In the genomic region with DNA sequence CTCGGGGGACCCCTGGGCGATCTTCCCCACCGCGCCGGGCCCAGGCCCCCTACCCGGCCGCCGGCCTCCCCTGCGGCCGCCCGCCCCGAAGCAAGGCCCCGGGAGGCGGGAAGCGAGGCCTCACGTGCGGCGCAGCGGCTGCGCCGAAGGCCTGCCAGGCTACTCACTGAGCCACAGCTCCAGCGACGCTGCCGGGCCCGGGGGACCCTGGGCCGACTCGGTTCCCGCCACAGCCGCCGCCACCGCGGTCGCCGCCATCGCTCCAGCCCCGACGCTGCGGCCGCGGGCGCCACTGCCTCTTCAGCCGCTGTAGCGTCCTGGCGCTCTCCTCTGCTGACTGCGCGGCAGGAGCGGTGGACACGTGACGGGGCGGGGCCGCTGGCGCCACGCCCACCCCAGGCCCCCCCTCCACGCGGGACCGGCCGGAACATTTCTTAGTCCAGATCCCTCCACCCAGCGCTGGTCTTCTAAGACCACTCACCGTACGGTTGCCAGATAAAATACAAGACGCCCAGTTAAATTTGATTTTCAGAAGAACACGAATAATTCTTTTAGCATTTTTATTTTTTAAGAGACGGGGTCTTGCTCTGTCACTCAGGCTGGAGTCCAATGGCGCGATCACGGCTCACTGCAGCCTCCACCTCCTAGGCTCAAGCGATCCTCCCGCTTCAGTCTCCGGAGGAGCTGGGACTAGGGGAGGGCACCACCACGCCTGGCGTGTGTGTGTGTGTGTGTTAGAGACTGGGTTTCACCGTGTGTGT, we compare ENCODE assay signal across 8 cellular contexts. TPM values are rescaled to one million over a fixed set of nuclear protein-coding genes. Genes with fewer than 3 reads are reported as not detected.
DNase-seq lines count a peak whose midpoint lies in the region; ATAC-seq, FAIRE-seq and TF ChIP-seq lines count a peak whose summit lies in the region.

A gene with protein sequence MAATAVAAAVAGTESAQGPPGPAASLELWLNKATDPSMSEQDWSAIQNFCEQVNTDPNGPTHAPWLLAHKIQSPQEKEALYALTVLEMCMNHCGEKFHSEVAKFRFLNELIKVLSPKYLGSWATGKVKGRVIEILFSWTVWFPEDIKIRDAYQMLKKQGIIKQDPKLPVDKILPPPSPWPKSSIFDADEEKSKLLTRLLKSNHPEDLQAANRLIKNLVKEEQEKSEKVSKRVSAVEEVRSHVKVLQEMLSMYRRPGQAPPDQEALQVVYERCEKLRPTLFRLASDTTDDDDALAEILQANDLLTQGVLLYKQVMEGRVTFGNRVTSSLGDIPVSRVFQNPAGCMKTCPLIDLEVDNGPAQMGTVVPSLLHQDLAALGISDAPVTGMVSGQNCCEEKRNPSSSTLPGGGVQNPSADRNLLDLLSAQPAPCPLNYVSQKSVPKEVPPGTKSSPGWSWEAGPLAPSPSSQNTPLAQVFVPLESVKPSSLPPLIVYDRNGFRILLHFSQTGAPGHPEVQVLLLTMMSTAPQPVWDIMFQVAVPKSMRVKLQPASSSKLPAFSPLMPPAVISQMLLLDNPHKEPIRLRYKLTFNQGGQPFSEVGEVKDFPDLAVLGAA (minus strand): TSS at position 341 of the 761 bp plus-strand sequence. CDS start 83 bp downstream, at position 258.

- no peak for TF ChIP-seq CTCF in 22Rv1 (IDR thresholded peaks at IDR 0.05)
- no peak for TF ChIP-seq CTCF in WERI-Rb-1 (IDR thresholded peaks at IDR 0.05; ENCODE audit: low read depth, low read length)
- TF ChIP-seq CTCF in breast epithelium (IDR thresholded peaks at IDR 0.05), result no peak

- H3K27ac ChIP-seq in 22Rv1 (peak within 1 kb of the TSS; percentile 57), WERI-Rb-1 (peak within 1 kb of the TSS; percentile 99), breast epithelium (peak within 1 kb of the TSS; percentile 92 to 96), small intestine (ENCODE audit: low read depth in 1 of 2, low read length in 1 of 2) (peak within 1 kb of the TSS; percentile 32 to 85)

- no peak for FAIRE-seq in small intestine (lab: Jason Lieb, UNC)

- H3K4me3 ChIP-seq in WERI-Rb-1 (ENCODE audit: low read depth, low read length) (peak within 1 kb of the TSS; percentile 91), breast epithelium (peak within 1 kb of the TSS; percentile 87 to 97 (median 96)), small intestine (ENCODE audit: low read depth in 1 of 2, low read length in 2 of 2) (peak within 1 kb of the TSS; percentile 88)

- ATAC-seq in GM18519 (IDR thresholded peaks at IDR 0.05; ENCODE audit: low FRiP score, unreplicated experiment) (peak; percentile 68), HG03045 (IDR thresholded peaks at IDR 0.05; ENCODE audit: unreplicated experiment) (peak; percentile 75)

- intact Hi-C loops in breast epithelium (cut with DNase I; ENCODE audit: low total_unique reads), result no loop called here

- peaks cover 36% of the 10 kb centered on the region for H3K36me3 ChIP-seq in WERI-Rb-1
- no peaks in the 10 kb centered on the region for H3K36me3 ChIP-seq in breast epithelium
- H3K36me3 ChIP-seq in small intestine (ENCODE audit: control insufficient read depth in 2 of 2, insufficient read depth in 2 of 2, low read length in 2 of 2), result no peaks in the 10 kb centered on the region

- H3K4me1 ChIP-seq in breast epithelium, result no peaks in the 10 kb centered on the region
- peaks cover 1 to 4% of the 10 kb centered on the region in 2 donors for H3K4me1 ChIP-seq in small intestine (ENCODE audit: control insufficient read depth in 2 of 2, insufficient read depth in 1 of 2, low read depth in 1 of 2, low read length in 1 of 2)

- DNase-seq in NCI-H2196 (lab: John Stamatoyannopoulos, UW; ENCODE audit: unreplicated experiment), result peak; percentile 86
- peak; percentile 85 for DNase-seq in WERI-Rb-1
- DNase-seq in breast epithelium (ENCODE audit: low spot score in 2 of 2), result peak; percentile 81 to 87
- peak; percentile 87 for DNase-seq in iPS-NIHi7 (ENCODE audit: extremely low spot score)
- peak; percentile 79 for DNase-seq in small intestine

- TF ChIP-seq POLR2A in breast epithelium (IDR thresholded peaks at IDR 0.05), result peak; percentile 60

- 0 to 1% (median 1%) methylated on average over 35 to 72 of the region's 72 CpGs for WGBS in small intestine, 3 donors

- no peaks in the 10 kb centered on the region for H3K9me3 ChIP-seq in WERI-Rb-1 (ENCODE audit: severe bottlenecking)
- no peaks in the 10 kb centered on the region for H3K9me3 ChIP-seq in breast epithelium
- H3K9me3 ChIP-seq in small intestine (ENCODE audit: control insufficient read depth, low read depth), result no peaks in the 10 kb centered on the region

- no peaks in the 10 kb centered on the region for H3K27me3 ChIP-seq in WERI-Rb-1 (ENCODE audit: insufficient read depth, low read depth, severe bottlenecking)
- H3K27me3 ChIP-seq in breast epithelium, result no peaks in the 10 kb centered on the region
- H3K27me3 ChIP-seq in small intestine (ENCODE audit: control insufficient read depth in 2 of 2, insufficient read depth in 2 of 2, low read length in 2 of 2), result no peaks in the 10 kb centered on the region

RNA-seq across cellular contexts. Expression of the gene that starts here (rescaled TPM):
- 10 to 100 TPM; 42.9 to 72.0 (median 61.9) TPM for total RNA-seq in breast epithelium
- 10 to 100 TPM in 1 of 3 donors, 1 to 10 TPM in 2; 9.2 to 12.5 (median 9.7) TPM for polyA plus RNA-seq in small intestine

Comparison
In these comparisons a context has a peak if more than half of its experiments do, and no peak if none do; other contexts are left out.
1. Peak in every context shown above with its lines: DNase-seq, ATAC-seq, H3K4me3 ChIP-seq and H3K27ac ChIP-seq.